20 cellular contexts compared by ENCODE assay signal in genomic region chrX:11125079-11125478, GRCh38. TPM values are rescaled to one million over a fixed set of nuclear protein-coding genes. Genes with fewer than 3 reads are reported as not detected.
DNase-seq lines count a peak whose midpoint lies in the region; ATAC-seq, FAIRE-seq and TF ChIP-seq lines count a peak whose summit lies in the region.
"Had no signal": no experiment of that assay in that cellular context is flagged by ENCODE, and none has a peak within 500 bp of the region (broad histone marks: within the 10 kb centered on the region; RNA-seq: fewer than 3 reads in every experiment).

No MANE protein-coding gene starts in this region.

- no peak overlapping the region for H3K4me2 ChIP-seq in K562 (ENCODE audit: insufficient read depth, low read length)
- H3K4me2 ChIP-seq: GM23338 had no signal

- no peaks in the 10 kb centered on the region for H3K9me3 Mint-ChIP-seq in activated CD4-positive, alpha-beta memory T cell treated with anti-CD3 and anti-CD28 coated beads for 36 hours
- H3K9me3 Mint-ChIP-seq: CD4-positive, CD25-positive, alpha-beta regulatory T cell; CD8-positive, alpha-beta memory T cell; GM23338 had no signal

- no peak for ATAC-seq in K562
- peak; percentile 79 for ATAC-seq in mucosa of descending colon
- ATAC-seq: GM23338 had no signal

- H3K27ac ChIP-seq in VCaP (peak overlapping the region; percentile 33), K562 (ENCODE audit: extremely low read depth, low read depth, low read length) (no peak overlapping the region), right atrium auricular region (no peak overlapping the region)

- H3K36me3 ChIP-seq in K562 (ENCODE audit: control insufficient read depth, insufficient read depth, low read length) (peaks cover 27% of the 10 kb centered on the region), mucosa of descending colon (ENCODE audit: low read depth) (no peaks in the 10 kb centered on the region), right atrium auricular region (peaks cover 5% of the 10 kb centered on the region)

- no peak overlapping the region for H3K9ac ChIP-seq in K562 (ENCODE audit: insufficient read depth in 1 of 2, low read depth in 2 of 2, low read length in 2 of 2)

- no peaks in the 10 kb centered on the region for H3K4me1 ChIP-seq in K562 (replicated peaks in 1 of 2; ENCODE audit: control insufficient read depth in 2 of 2, insufficient read depth in 2 of 2, low read length in 2 of 2)
- H3K4me1 ChIP-seq in mucosa of descending colon (ENCODE audit: low read depth): no peaks in the 10 kb centered on the region
- H3K4me1 ChIP-seq in right atrium auricular region: no peaks in the 10 kb centered on the region
- H3K4me1 ChIP-seq: BE2C had no signal

- no peak for FAIRE-seq in K562 (lab: Jason Lieb, UNC)
- FAIRE-seq: GM12892, H54, HTR-8/SVneo had no signal

- no peak overlapping the region for H3K4me3 ChIP-seq in K562
- no peak overlapping the region for H3K4me3 ChIP-seq in mucosa of descending colon
- no peak overlapping the region for H3K4me3 ChIP-seq in right atrium auricular region
- H3K4me3 ChIP-seq: GM23338 had no signal

- WGBS in K562 (ENCODE audit: insufficient coverage, low coverage, missing lambda C conversion rate): 77% methylated on average over 4 of the region's 4 CpGs

- no peak for DNase-seq in K562 (ENCODE audit: extremely low read depth in 1 of 4, low spot score in 3 of 4)
- peak; percentile 2 for DNase-seq in kidney tubule cell (ENCODE audit: low spot score)
- DNase-seq in mucosa of descending colon: no peak
- no peak for DNase-seq in NCI-H748 (lab: John Stamatoyannopoulos, UW; ENCODE audit: unreplicated experiment)
- no peak for DNase-seq in NCI-H510A treated with DMSO at 0.1 percent for 48 hours (lab: John Stamatoyannopoulos, UW)
- DNase-seq in right atrium auricular region (ENCODE audit: low spot score): no peak
- no peak for DNase-seq in activated CD4-positive, alpha-beta memory T cell treated with anti-CD3 and anti-CD28 coated beads for 36 hours
- DNase-seq: BE2C; C1 segment of cervical spinal cord; CD4-positive, CD25-positive, alpha-beta regulatory T cell; CD8-positive, alpha-beta memory T cell; COR-L47; DMS 273 treated with DMSO at 0.1 percent for 48 hours; GDM1; HCEC 1CT had no signal

- H3K27me3 Mint-ChIP-seq in activated CD4-positive, alpha-beta memory T cell treated with anti-CD3 and anti-CD28 coated beads for 36 hours: no peaks in the 10 kb centered on the region
- H3K27me3 Mint-ChIP-seq: CD4-positive, CD25-positive, alpha-beta regulatory T cell had no signal

- H3K27me3 ChIP-seq in K562 (ENCODE audit: control insufficient read depth in 2 of 2, insufficient read depth in 2 of 2, low read length in 2 of 2) (no peaks in the 10 kb centered on the region), right atrium auricular region (no peaks in the 10 kb centered on the region)
- H3K27me3 ChIP-seq: BE2C had no signal

- intact Hi-C loops in K562 (cut with micrococcal nuclease) (no loop called here), mucosa of descending colon (cut with DNase I, micrococcal nuclease) (no loop called here)
- intact Hi-C loops in activated CD4-positive, alpha-beta memory T cell treated with anti-CD3 and anti-CD28 coated beads for 36 hours (cut with micrococcal nuclease): no loop called here

- H3K9me3 ChIP-seq in K562 (replicated peaks; ENCODE audit: control insufficient read depth, insufficient read depth, low read depth, low read length) (no peaks in the 10 kb centered on the region), mucosa of descending colon (no peaks in the 10 kb centered on the region), right atrium auricular region (no peaks in the 10 kb centered on the region)
- H3K9me3 ChIP-seq: BE2C had no signal

- BruUV-seq in K562 (replicated peaks; lab: Mats Ljungman, UMichigan): no TSS peak

- no peak overlapping the region for H3K4me3 Mint-ChIP-seq in activated CD4-positive, alpha-beta memory T cell treated with anti-CD3 and anti-CD28 coated beads for 36 hours
- H3K4me3 Mint-ChIP-seq: CD4-positive, CD25-positive, alpha-beta regulatory T cell; CD8-positive, alpha-beta memory T cell; GM23338 had no signal

- TF ChIP-seq RAD21 in K562 (CRISPR knock-in tag; conservative IDR thresholded peaks at IDR 0.05 in 1 of 2, IDR thresholded peaks at IDR 0.05 in 1 of 2): no peak

- H4K20me1 ChIP-seq in K562 (replicated peaks; ENCODE audit: control insufficient read depth, insufficient read depth, low read length): no peaks in the 10 kb centered on the region

- peaks cover 16% of the 10 kb centered on the region for H3K36me3 Mint-ChIP-seq in activated CD4-positive, alpha-beta memory T cell treated with anti-CD3 and anti-CD28 coated beads for 36 hours

- in situ Hi-C loops in K562 (cut with MboI): loop anchor here (10.0 kb wide), 1 partner anchor 950 kb away; no protein-coding TSS in a partner anchor

- CTCF ChIA-PET in K562 (lab: Yijun Ruan, JAX; ENCODE audit: low intra/inter-chr PET ratio): no interaction called here
- CTCF ChIA-PET in activated CD4-positive, alpha-beta memory T cell treated with anti-CD3 and anti-CD28 coated beads for 36 hours (lab: Charles Lee): no interaction called here

- no peaks in the 10 kb centered on the region for H3K79me2 ChIP-seq in K562 (ENCODE audit: control insufficient read depth, insufficient read depth, low read length)

- POLR2A ChIA-PET in K562 (lab: Yijun Ruan, JAX): no interaction called here
- POLR2A ChIA-PET in activated CD4-positive, alpha-beta memory T cell treated with anti-CD3 and anti-CD28 coated beads for 36 hours (lab: Charles Lee): no interaction called here

- TF ChIP-seq POLR2A in K562 (conservative IDR thresholded peaks at IDR 0.05): no peak

- no peaks in the 10 kb centered on the region for H3K4me1 Mint-ChIP-seq in activated CD4-positive, alpha-beta memory T cell treated with anti-CD3 and anti-CD28 coated beads for 36 hours (ENCODE audit: low read depth)
- H3K4me1 Mint-ChIP-seq: CD8-positive, alpha-beta memory T cell had no signal

- TF ChIP-seq CTCF in VCaP (conservative IDR thresholded peaks at IDR 0.05) (no peak), K562 (IDR thresholded peaks at IDR 0.05 in 2 of 3, conservative IDR thresholded peaks at IDR 0.05 in 1 of 3; ENCODE audit: insufficient read depth in 2 of 3, low read depth in 1 of 3, low read length in 3 of 3) (no peak), mucosa of descending colon (IDR thresholded peaks at IDR 0.05) (no peak), right atrium auricular region (IDR thresholded peaks at IDR 0.05) (no peak)

- no peaks in the 10 kb centered on the region for H3K9me1 ChIP-seq in K562 (ENCODE audit: control insufficient read depth, insufficient read depth, low read length)

- no peak for TF ChIP-seq EP300 in K562 (IDR thresholded peaks at IDR 0.05; ENCODE audit: low read length)

- no peak overlapping the region for H2AFZ ChIP-seq in K562 (ENCODE audit: low read depth, low read length)
- H2AFZ ChIP-seq: GM23338 had no signal

- no peak overlapping the region for H3K27ac Mint-ChIP-seq in activated CD4-positive, alpha-beta memory T cell treated with anti-CD3 and anti-CD28 coated beads for 36 hours
- H3K27ac Mint-ChIP-seq: CD4-positive, CD25-positive, alpha-beta regulatory T cell; GM23338 had no signal

TF ChIP-seq in K562, 482 proteins besides CTCF, POLR2A, EP300 and RAD21:
- no peak for TF ChIP-seq ZNF24 (IDR thresholded peaks at IDR 0.05)
- no peak for TF ChIP-seq ZNF717 (CRISPR knock-in tag; IDR thresholded peaks at IDR 0.05)
- TF ChIP-seq GATAD2A (IDR thresholded peaks at IDR 0.05): no peak
- peak; percentile 28; the same call in 1 of the 2 replicates for TF ChIP-seq ZNF316 (IDR thresholded peaks at IDR 0.05)

RNA-seq across cellular contexts. Expression of gene HCCS, which starts 13.9 kb away (rescaled TPM):
- total RNA-seq in K562 (2011; cell fraction: chromatin; rRNA removed; ENCODE audit: low replicate concordance): 8.4 and 10.2 TPM in 2 replicates
- 10.5 and 11.3 TPM in 2 replicates for total RNA-seq in K562 (2011; cell fraction: nucleolus; rRNA removed)
- total RNA-seq in K562 (2011; cell fraction: nucleoplasm; rRNA removed): 13.2 and 18.2 TPM in 2 replicates
- 49.4 and 51.3 TPM in 2 replicates for total RNA-seq in K562 (2014; rRNA removed)
- total RNA-seq in K562 (2014; rRNA removed; fragmentation: Illumina TruSeq; extraction: Trizol): 66.9 and 71.1 TPM in 2 replicates
- 50.5 and 53.4 TPM in 2 replicates for total RNA-seq in K562 (2015; rRNA removed; fragmentation: Illumina TruSeq; extraction: Trizol)
- total RNA-seq in K562 (2021): 64.8 and 70.1 TPM in 2 replicates
- polyA plus RNA-seq in K562 (2011; rRNA removed): 53.8 and 70.5 TPM in 2 replicates
- 24.6 and 35.4 TPM in 2 replicates for polyA plus RNA-seq in K562 (2011; cell fraction: cytosol; rRNA removed)
- 12.7 and 17.6 TPM in 2 replicates for polyA plus RNA-seq in K562 (2011; cell fraction: nucleus; rRNA removed)
- 37.4 and 67.9 TPM in 2 replicates for polyA plus RNA-seq in K562 (2012)
- 71.0 and 72.3 TPM in 2 replicates for polyA plus RNA-seq in K562 (2014; fragmentation: Illumina TruSeq; extraction: Trizol)
- polyA plus RNA-seq in K562 (2014; fragmentation: Nextera tagmentation; extraction: Ambion mirVana): 10 to 100 TPM; 22.9 to 26.8 TPM
- polyA plus RNA-seq in K562 (2014; rRNA removed): 71.9 and 81.5 TPM in 2 replicates
- polyA minus RNA-seq in K562 (2011; rRNA and poly(A)+ RNA removed): 52.3 and 64.9 TPM in 2 replicates
- 13.9 and 27.8 TPM in 2 replicates for polyA minus RNA-seq in K562 (2011; cell fraction: cytosol; rRNA and poly(A)+ RNA removed)
- 4.7 and 8.8 TPM in 2 replicates for polyA minus RNA-seq in K562 (2011; cell fraction: nucleus; rRNA and poly(A)+ RNA removed)
- total RNA-seq in mucosa of descending colon: 10 to 100 TPM; 36.4 to 42.5 (median 39.7) TPM
- total RNA-seq in right atrium auricular region: 10 to 100 TPM; 24.0 to 25.0 TPM
- 10 to 100 TPM; 23.5 to 26.8 TPM for total RNA-seq in activated CD4-positive, alpha-beta memory T cell treated with anti-CD3 and anti-CD28 coated beads for 36 hours
